18 cellular contexts compared by ENCODE assay signal in genomic region chr10:29502351-29502750, GRCh38.
"Had no signal": no experiment of that assay in that cellular context is flagged by ENCODE, and none has a peak within 500 bp of the region (broad histone marks: within the 10 kb centered on the region; RNA-seq: fewer than 3 reads in every experiment).

No MANE protein-coding gene starts in this region.

- H3K4me3 ChIP-seq: adrenal gland, body of pancreas, heart right ventricle, left ventricle myocardium inferior, testis had no signal

- H3K9me3 ChIP-seq: adrenal gland, body of pancreas, heart right ventricle, left ventricle myocardium inferior, testis had no signal

- H3K36me3 ChIP-seq: adrenal gland had no signal

- H3K9ac ChIP-seq: parathyroid adenoma had no signal

- H3K4me1 ChIP-seq: adrenal gland, body of pancreas, heart right ventricle, left ventricle myocardium inferior, parathyroid adenoma, testis had no signal

- H3K79me2 ChIP-seq: parathyroid adenoma had no signal

- H3K27ac ChIP-seq: adrenal gland, body of pancreas, heart right ventricle, left ventricle myocardium inferior, parathyroid adenoma, testis had no signal

- DNase-seq: activated CD4-positive, alpha-beta T cell treated with anti-CD3 and anti-CD28 coated beads, Interleukin-2, amount 10 ng/mL, durations not matched to agents 7 days and 5 days; activated CD8-positive, alpha-beta memory T cell treated with anti-CD3 and anti-CD28 coated beads for 24 hours; activated naive CD4-positive, alpha-beta T cell treated with anti-CD3 and anti-CD28 coated beads, Interleukin-2, amount 10 ng/mL, durations not matched to agents 7 days and 5 days; activated T-cell treated with anti-CD3 and anti-CD28 coated beads for 4 hours; adrenal gland; body of pancreas; dermis blood vessel endothelial cell; endodermal cell; foreskin melanocyte; heart right ventricle; left ventricle myocardium inferior; retina; stimulated activated CD4-positive, alpha-beta T cell treated with anti-CD3 and anti-CD28 coated beads, Interleukin-4, amount 100 ng/mL, for 4 hours; stimulated activated naive CD8-positive, alpha-beta T cell treated with anti-CD3 and anti-CD28 coated beads, Interleukin-15, amount 100 ng/mL, for 72 hours; testis had no signal

- H3K9me3 Mint-ChIP-seq: activated CD4-positive, alpha-beta T cell treated with anti-CD3 and anti-CD28 coated beads, Interleukin-2, amount 10 ng/mL, durations not matched to agents 7 days and 5 days; activated naive CD4-positive, alpha-beta T cell treated with anti-CD3 and anti-CD28 coated beads, Interleukin-2, amount 10 ng/mL, durations not matched to agents 7 days and 5 days; activated T-helper 2 cell treated with anti-CD3 and anti-CD28 coated beads, Interferon-gamma antibody, Interleukin-2, Interleukin-4, amounts not matched to agents 10 μg/mL and 5 μg/mL and 100 μg/mL, durations not matched to agents 14 hours and 24 hours and 36 hours; endodermal cell; stimulated activated naive CD8-positive, alpha-beta T cell treated with anti-CD3 and anti-CD28 coated beads, Interleukin-15, amount 100 ng/mL, for 72 hours; WTC11 had no signal

- H2AFZ ChIP-seq: parathyroid adenoma had no signal

- ATAC-seq: body of pancreas; stimulated activated naive CD8-positive, alpha-beta T cell treated with anti-CD3 and anti-CD28 coated beads, Interleukin-15, amount 100 ng/mL, for 72 hours; WTC11 had no signal

- H3K4me1 Mint-ChIP-seq: activated CD4-positive, alpha-beta T cell treated with anti-CD3 and anti-CD28 coated beads, Interleukin-2, amount 10 ng/mL, durations not matched to agents 7 days and 5 days; activated naive CD4-positive, alpha-beta T cell treated with anti-CD3 and anti-CD28 coated beads, Interleukin-2, amount 10 ng/mL, durations not matched to agents 7 days and 5 days; stimulated activated naive CD8-positive, alpha-beta T cell treated with anti-CD3 and anti-CD28 coated beads, Interleukin-15, amount 100 ng/mL, for 72 hours had no signal

- H3K36me3 Mint-ChIP-seq: activated naive CD4-positive, alpha-beta T cell treated with anti-CD3 and anti-CD28 coated beads, Interleukin-2, amount 10 ng/mL, durations not matched to agents 7 days and 5 days had no signal

- H3K27ac Mint-ChIP-seq: activated CD4-positive, alpha-beta T cell treated with anti-CD3 and anti-CD28 coated beads, Interleukin-2, amount 10 ng/mL, durations not matched to agents 7 days and 5 days; activated naive CD4-positive, alpha-beta T cell treated with anti-CD3 and anti-CD28 coated beads, Interleukin-2, amount 10 ng/mL, durations not matched to agents 7 days and 5 days; activated T-helper 2 cell treated with anti-CD3 and anti-CD28 coated beads, Interferon-gamma antibody, Interleukin-2, Interleukin-4, amounts not matched to agents 10 μg/mL and 5 μg/mL and 100 μg/mL, durations not matched to agents 14 hours and 24 hours and 36 hours; endodermal cell; stimulated activated naive CD8-positive, alpha-beta T cell treated with anti-CD3 and anti-CD28 coated beads, Interleukin-15, amount 100 ng/mL, for 72 hours; WTC11 had no signal

- H3K27me3 ChIP-seq: adrenal gland, body of pancreas, heart right ventricle, testis had no signal

- H3K4me3 Mint-ChIP-seq: activated CD4-positive, alpha-beta T cell treated with anti-CD3 and anti-CD28 coated beads, Interleukin-2, amount 10 ng/mL, durations not matched to agents 7 days and 5 days; activated naive CD4-positive, alpha-beta T cell treated with anti-CD3 and anti-CD28 coated beads, Interleukin-2, amount 10 ng/mL, durations not matched to agents 7 days and 5 days; endodermal cell; stimulated activated naive CD8-positive, alpha-beta T cell treated with anti-CD3 and anti-CD28 coated beads, Interleukin-15, amount 100 ng/mL, for 72 hours; WTC11 had no signal

- H3K27me3 Mint-ChIP-seq: activated CD4-positive, alpha-beta T cell treated with anti-CD3 and anti-CD28 coated beads, Interleukin-2, amount 10 ng/mL, durations not matched to agents 7 days and 5 days; activated naive CD4-positive, alpha-beta T cell treated with anti-CD3 and anti-CD28 coated beads, Interleukin-2, amount 10 ng/mL, durations not matched to agents 7 days and 5 days; stimulated activated naive CD8-positive, alpha-beta T cell treated with anti-CD3 and anti-CD28 coated beads, Interleukin-15, amount 100 ng/mL, for 72 hours had no signal
